11 cellular contexts compared by ENCODE assay signal in the genomic region with DNA sequence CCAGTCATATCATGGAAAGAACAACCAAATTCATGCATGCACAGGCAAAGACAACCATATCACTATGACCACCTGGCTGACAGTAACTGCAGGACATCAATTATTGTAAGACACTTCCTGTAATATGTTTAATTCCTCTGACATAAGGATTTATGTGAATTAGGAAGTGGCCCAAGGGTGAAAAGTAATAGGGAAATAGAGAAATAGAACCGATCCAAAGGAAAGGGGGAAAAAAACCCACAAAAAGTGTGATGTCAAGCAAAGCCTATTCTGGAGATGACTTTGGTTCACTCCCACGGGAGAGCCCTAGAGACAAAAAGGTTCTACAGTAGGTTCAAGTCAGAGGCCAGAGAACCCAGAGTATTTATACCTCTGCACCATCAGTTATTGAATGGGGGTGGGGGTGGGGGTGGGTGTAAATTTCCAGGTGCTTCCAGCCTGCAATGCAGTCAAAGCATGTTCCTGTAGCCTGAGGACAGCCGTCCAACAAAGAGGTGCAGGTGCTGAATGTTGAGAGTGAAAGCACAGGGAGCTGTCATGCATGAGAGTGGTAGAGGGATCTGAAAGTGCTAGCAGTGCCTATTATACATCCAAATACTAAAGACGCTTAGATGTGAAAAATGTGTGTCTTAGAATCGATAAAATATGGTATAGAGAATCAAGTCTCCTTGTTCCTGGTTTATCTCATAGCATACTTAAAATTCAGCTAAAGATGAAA.
DNase-seq lines count a peak whose midpoint lies in the region; ATAC-seq, FAIRE-seq and TF ChIP-seq lines count a peak whose summit lies in the region.
"Had no signal": no experiment of that assay in that cellular context is flagged by ENCODE, and none has a peak within 500 bp of the region (broad histone marks: within the 10 kb centered on the region; RNA-seq: fewer than 3 reads in every experiment).

No MANE protein-coding gene starts in this region.

- intact Hi-C loops in gastrocnemius medialis (cut with DNase I; ENCODE audit: low total_unique reads) = no loop called here
- intact Hi-C loops in mammary epithelial cell (cut with micrococcal nuclease) = no loop called here

- H3K9me3 Mint-ChIP-seq in stimulated activated effector memory CD8-positive, alpha-beta T cell treated with anti-CD3 and anti-CD28 coated beads, Interleukin-12 subunit alpha, Interleukin-12 subunit beta, amount 100 ng/mL, for 72 hours = no peaks in the 10 kb centered on the region
- H3K9me3 Mint-ChIP-seq: activated CD4-positive, alpha-beta T cell treated with anti-CD3 and anti-CD28 coated beads, Interleukin-2, amount 10 ng/mL, durations not matched to agents 24 days and 14 days had no signal

- no peaks in the 10 kb centered on the region for H3K4me1 Mint-ChIP-seq in stimulated activated effector memory CD8-positive, alpha-beta T cell treated with anti-CD3 and anti-CD28 coated beads, Interleukin-12 subunit alpha, Interleukin-12 subunit beta, amount 100 ng/mL, for 72 hours
- H3K4me1 Mint-ChIP-seq: activated CD4-positive, alpha-beta T cell treated with anti-CD3 and anti-CD28 coated beads, Interleukin-2, amount 10 ng/mL, durations not matched to agents 24 days and 14 days had no signal

- H3K27me3 ChIP-seq in gastrocnemius medialis = no peaks in the 10 kb centered on the region
- H3K27me3 ChIP-seq in mammary epithelial cell (ENCODE audit: insufficient read depth, low read length) = no peaks in the 10 kb centered on the region
- H3K27me3 ChIP-seq: upper lobe of left lung had no signal

- H3K27ac Mint-ChIP-seq in stimulated activated effector memory CD8-positive, alpha-beta T cell treated with anti-CD3 and anti-CD28 coated beads, Interleukin-12 subunit alpha, Interleukin-12 subunit beta, amount 100 ng/mL, for 72 hours = no peak overlapping the region
- H3K27ac Mint-ChIP-seq: activated CD4-positive, alpha-beta T cell treated with anti-CD3 and anti-CD28 coated beads, Interleukin-2, amount 10 ng/mL, durations not matched to agents 24 days and 14 days had no signal

- H3K79me2 ChIP-seq in mammary epithelial cell (ENCODE audit: insufficient read depth, low read length) = no peaks in the 10 kb centered on the region

- FAIRE-seq in GM12892 (lab: Jason Lieb, UNC) = peak; percentile 86

- BruUV-seq in mammary epithelial cell (replicated peaks; lab: Mats Ljungman, UMichigan) = no TSS peak

- H3K4me2 ChIP-seq in mammary epithelial cell (ENCODE audit: insufficient read depth, low read depth, low read length) = no peak overlapping the region

- TF ChIP-seq POLR2A in GM12892 (IDR thresholded peaks at IDR 0.05; ENCODE audit: low read depth, low read length) (no peak), gastrocnemius medialis (IDR thresholded peaks at IDR 0.05) (no peak)

- WGBS in mammary epithelial cell (ENCODE audit: low coverage, missing lambda C conversion rate) = 82% methylated on average over 5 of the region's 5 CpGs

- no peak overlapping the region for H2AFZ ChIP-seq in mammary epithelial cell (ENCODE audit: low read depth, low read length)

- H3K4me3 ChIP-seq in gastrocnemius medialis = no peak overlapping the region
- H3K4me3 ChIP-seq in mammary epithelial cell (replicated peaks in 1 of 3; ENCODE audit: insufficient read depth in 1 of 3, low read depth in 2 of 3, low read length in 3 of 3) = no peak overlapping the region
- H3K4me3 ChIP-seq: upper lobe of left lung had no signal

- H3K4me1 ChIP-seq in gastrocnemius medialis (no peaks in the 10 kb centered on the region), mammary epithelial cell (ENCODE audit: insufficient read depth, low read length) (peaks cover 13% of the 10 kb centered on the region)
- H3K4me1 ChIP-seq: upper lobe of left lung had no signal

- H3K36me3 ChIP-seq in gastrocnemius medialis (no peaks in the 10 kb centered on the region), mammary epithelial cell (ENCODE audit: insufficient read depth, low read length) (no peaks in the 10 kb centered on the region)
- H3K36me3 ChIP-seq: upper lobe of left lung had no signal

- ATAC-seq in GM19351 (IDR thresholded peaks at IDR 0.05; ENCODE audit: unreplicated experiment) (peak; percentile 87), HG02840 (IDR thresholded peaks at IDR 0.05; ENCODE audit: low FRiP score, unreplicated experiment) (peak; percentile 83), HG03565 (IDR thresholded peaks at IDR 0.05; ENCODE audit: unreplicated experiment) (peak; percentile 85), gastrocnemius medialis (no peak)
- ATAC-seq in stimulated activated effector memory CD8-positive, alpha-beta T cell treated with anti-CD3 and anti-CD28 coated beads, Interleukin-12 subunit alpha, Interleukin-12 subunit beta, amount 100 ng/mL, for 72 hours = no peak

- no peaks in the 10 kb centered on the region for H3K9me3 ChIP-seq in gastrocnemius medialis
- H3K9me3 ChIP-seq in mammary epithelial cell (replicated peaks; ENCODE audit: insufficient read depth, low read length) = no peaks in the 10 kb centered on the region

- TF ChIP-seq CTCF in gastrocnemius medialis (IDR thresholded peaks at IDR 0.05 in 4 of 5, conservative IDR thresholded peaks at IDR 0.05 in 1 of 5) (no peak), mammary epithelial cell (conservative IDR thresholded peaks at IDR 0.05 in 1 of 2, IDR thresholded peaks at IDR 0.05 in 1 of 2; ENCODE audit: extremely low read depth in 1 of 2, insufficient read depth in 1 of 2, low read depth in 1 of 2, low read length in 2 of 2) (no peak)

- H3K27ac ChIP-seq in gastrocnemius medialis (no peak overlapping the region), mammary epithelial cell (ENCODE audit: insufficient read depth, low read depth, low read length) (no peak overlapping the region)
- H3K27ac ChIP-seq: upper lobe of left lung had no signal

- dilution Hi-C loops in mammary epithelial cell (cut with HindIII; ENCODE audit: low sequenced_read_pairs) = no loop called here

- in situ Hi-C loops in gastrocnemius medialis (cut with MboI; ENCODE audit: low sequenced_read_pairs in 4 of 4) (no loop called here), mammary epithelial cell (cut with MboI; ENCODE audit: low sequenced_read_pairs in 2 of 2) (no loop called here)

- no peaks in the 10 kb centered on the region for H4K20me1 ChIP-seq in mammary epithelial cell (ENCODE audit: insufficient read depth, low read length)

- no peak overlapping the region for H3K4me3 Mint-ChIP-seq in stimulated activated effector memory CD8-positive, alpha-beta T cell treated with anti-CD3 and anti-CD28 coated beads, Interleukin-12 subunit alpha, Interleukin-12 subunit beta, amount 100 ng/mL, for 72 hours
- H3K4me3 Mint-ChIP-seq: activated CD4-positive, alpha-beta T cell treated with anti-CD3 and anti-CD28 coated beads, Interleukin-2, amount 10 ng/mL, durations not matched to agents 24 days and 14 days had no signal

- H3K9ac ChIP-seq in mammary epithelial cell (ENCODE audit: insufficient read depth, low read length) = no peak overlapping the region

- CTCF ChIA-PET in mammary epithelial cell (lab: Charles Lee; ENCODE audit: low non-redundant PET) = no interaction called here

- H3K36me3 Mint-ChIP-seq in stimulated activated effector memory CD8-positive, alpha-beta T cell treated with anti-CD3 and anti-CD28 coated beads, Interleukin-12 subunit alpha, Interleukin-12 subunit beta, amount 100 ng/mL, for 72 hours = no peaks in the 10 kb centered on the region

- DNase-seq in GM12892 (ENCODE audit: insufficient read length) (no peak), gastrocnemius medialis (no peak), GOT3 (lab: John Stamatoyannopoulos, UW) (no peak), mammary epithelial cell (no peak)
- no peak for DNase-seq in stimulated activated effector memory CD8-positive, alpha-beta T cell treated with anti-CD3 and anti-CD28 coated beads, Interleukin-12 subunit alpha, Interleukin-12 subunit beta, amount 100 ng/mL, for 72 hours (ENCODE audit: low spot score in 2 of 2)
- DNase-seq: activated CD4-positive, alpha-beta T cell treated with anti-CD3 and anti-CD28 coated beads, Interleukin-2, amount 10 ng/mL, durations not matched to agents 24 days and 14 days; NCI-H1436; upper lobe of left lung had no signal

Comparison
In these comparisons a context has a peak if more than half of its experiments do, and no peak if none do; other contexts are left out.
1. ATAC-seq: peak in GM19351 (single experiment), HG02840 (single experiment) and HG03565 (single experiment); none in gastrocnemius medialis (0 of 2) and stimulated activated effector memory CD8-positive, alpha-beta T cell treated with anti-CD3 and anti-CD28 coated beads, Interleukin-12 subunit alpha, Interleukin-12 subunit beta, amount 100 ng/mL, for 72 hours (single experiment).